Comparison of ENCODE assay signal across 8 cellular contexts in genomic region chr14:53539489-53540126, GRCh38.
A peak's percentile ranks its signal among the peaks of the same experiment; 100 is the strongest.
DNase-seq lines count a peak whose midpoint lies in the region; ATAC-seq, FAIRE-seq and TF ChIP-seq lines count a peak whose summit lies in the region.

No MANE protein-coding gene starts in this region.

- H3K27ac ChIP-seq in muscle layer of colon (ENCODE audit: low read depth, low read length) = peak overlapping the region; percentile 62
- peak overlapping the region; percentile 25 for H3K27ac ChIP-seq in stomach smooth muscle (ENCODE audit: low read length)

- peak; percentile 51 for ATAC-seq in HG03039 (IDR thresholded peaks at IDR 0.05; ENCODE audit: unreplicated experiment)
- ATAC-seq in esophagus mucosa = peak; percentile 86

- H3K4me3 ChIP-seq in muscle layer of colon (ENCODE audit: low read depth in 1 of 2, low read length in 2 of 2) (no peak overlapping the region), stomach smooth muscle (ENCODE audit: low read length in 2 of 2) (no peak overlapping the region)

- H3K9ac ChIP-seq in muscle layer of colon (ENCODE audit: low read length) (no peak overlapping the region), stomach smooth muscle (ENCODE audit: low read length in 2 of 2) (no peak overlapping the region)

- no peaks in the 10 kb centered on the region for H3K27me3 ChIP-seq in muscle layer of colon (ENCODE audit: control insufficient read depth in 1 of 2, insufficient read depth in 2 of 2, low read length in 2 of 2)
- H3K27me3 ChIP-seq in stomach smooth muscle (ENCODE audit: control insufficient read depth in 1 of 2, insufficient read depth in 2 of 2, low read length in 2 of 2) = no peaks in the 10 kb centered on the region

- H3K9me3 ChIP-seq in muscle layer of colon (ENCODE audit: low read length) (no peaks in the 10 kb centered on the region), stomach smooth muscle (ENCODE audit: control insufficient read depth in 2 of 2, low read length in 2 of 2) (no peaks in the 10 kb centered on the region)

- DNase-seq in NCI-H2107 treated with DMSO at 0.1 percent for 48 hours (lab: John Stamatoyannopoulos, UW; ENCODE audit: unreplicated experiment) = peak; percentile 33
- DNase-seq in activated CD4-positive, alpha-beta T cell treated with anti-CD3 and anti-CD28 coated beads, Interleukin-2, amount 50 U/mL, for 4 hours = peak; percentile 6 to 16

- peak; percentile 89 for FAIRE-seq in A204.1 (lab: Jason Lieb, UNC)

- no peaks in the 10 kb centered on the region for H3K36me3 ChIP-seq in muscle layer of colon (ENCODE audit: insufficient read depth, low read length)
- no peaks in the 10 kb centered on the region for H3K36me3 ChIP-seq in stomach smooth muscle (ENCODE audit: control insufficient read depth in 2 of 2, insufficient read depth in 2 of 2, low read length in 2 of 2)

- H3K4me1 ChIP-seq in muscle layer of colon (ENCODE audit: insufficient read depth, low read length) = peaks cover 50% of the 10 kb centered on the region
- H3K4me1 ChIP-seq in stomach smooth muscle (ENCODE audit: control insufficient read depth, insufficient read depth, low read length) = peaks cover 13% of the 10 kb centered on the region

- peak; percentile 78 for TF ChIP-seq CTCF in GM12872 (IDR thresholded peaks at IDR 0.05; ENCODE audit: insufficient read depth, low read depth, low read length)
